Comparison of ENCODE assay signal across 22 cellular contexts in genomic region chr16:76428858-76429257, GRCh38.
A peak's percentile ranks its signal among the peaks of the same experiment; 100 is the strongest.
DNase-seq lines count a peak whose midpoint lies in the region; ATAC-seq and TF ChIP-seq lines count a peak whose summit lies in the region.
"Had no signal": no experiment of that assay in that cellular context is flagged by ENCODE, and none has a peak within 500 bp of the region (broad histone marks: within the 10 kb centered on the region; RNA-seq: fewer than 3 reads in every experiment).

No MANE protein-coding gene starts in this region.

- H4K20me1 ChIP-seq in PC-3 (ENCODE audit: low read length): no peaks in the 10 kb centered on the region
- H4K20me1 ChIP-seq in hepatocyte (ENCODE audit: insufficient read depth, poor library complexity, severe bottlenecking): no peaks in the 10 kb centered on the region

- WGBS in hepatocyte (ENCODE audit: low lambda C conversion rate, missing lambda C conversion rate): 56% methylated on average over 5 of the region's 5 CpGs

- no peak for TF ChIP-seq POLR2A in Peyer's patch (IDR thresholded peaks at IDR 0.05)

- H3K9me2 ChIP-seq in PC-3 (replicated peaks; ENCODE audit: low read length): no peaks in the 10 kb centered on the region
- H3K9me2 ChIP-seq in hepatocyte (replicated peaks; ENCODE audit: insufficient read depth): no peaks in the 10 kb centered on the region

- H3K36me3 ChIP-seq in PC-3 (ENCODE audit: low read depth, low read length) (no peaks in the 10 kb centered on the region), hepatocyte (replicated peaks; ENCODE audit: insufficient read depth, low read depth) (no peaks in the 10 kb centered on the region), Peyer's patch (no peaks in the 10 kb centered on the region)
- H3K36me3 ChIP-seq: left ventricle myocardium inferior, ovary, tibial nerve had no signal

- no peak overlapping the region for H2AFZ ChIP-seq in PC-3 (ENCODE audit: low read length)
- H2AFZ ChIP-seq in hepatocyte: no peak overlapping the region

- CTCF ChIA-PET in PC-3 (lab: Charles Lee): no interaction called here

- H3F3A ChIP-seq in PC-3 (ENCODE audit: low read length, unreplicated experiment): no peaks in the 10 kb centered on the region

- H3K27me3 ChIP-seq in PC-3 (ENCODE audit: low read length): peaks cover 34% of the 10 kb centered on the region
- no peaks in the 10 kb centered on the region for H3K27me3 ChIP-seq in hepatocyte
- H3K27me3 ChIP-seq in Peyer's patch: no peaks in the 10 kb centered on the region
- H3K27me3 ChIP-seq: dorsolateral prefrontal cortex, ovary, tibial nerve had no signal

- no peak overlapping the region for H3K9ac ChIP-seq in PC-3 (ENCODE audit: low read length)

- peak; percentile 72 for ATAC-seq in PC-3
- no peak for ATAC-seq in Right ventricle myocardium inferior
- ATAC-seq in HG03469 (IDR thresholded peaks at IDR 0.05; ENCODE audit: unreplicated experiment): no peak
- ATAC-seq: CD8-positive, alpha-beta T cell had no signal

- H3K27ac ChIP-seq in PC-3 (ENCODE audit: low read length) (no peak overlapping the region), hepatocyte (peak overlapping the region; percentile 6), Peyer's patch (no peak overlapping the region)
- H3K27ac ChIP-seq: left ventricle myocardium inferior, ovary, skin epidermis, tibial nerve had no signal

- intact Hi-C loops in PC-3 (cut with micrococcal nuclease): no loop called here
- intact Hi-C loops in Right ventricle myocardium inferior (cut with DNase I): no loop called here

- peak; percentile 41 for DNase-seq in SKM-1 treated with dmso at 0.1 percent for 144 hours (lab: John Stamatoyannopoulos, UW; ENCODE audit: unreplicated experiment)
- DNase-seq in SKM-1 (lab: John Stamatoyannopoulos, UW; ENCODE audit: unreplicated experiment): no peak
- DNase-seq in PC-3: peak; percentile 58
- peak; percentile 58 for DNase-seq in hepatocyte (ENCODE audit: low spot score)
- no peak for DNase-seq in Peyer's patch
- DNase-seq in cerebellum (ENCODE audit: low spot score): no peak
- no peak for DNase-seq in Right ventricle myocardium inferior (ENCODE audit: missing footprints)
- DNase-seq: activated CD4-positive, alpha-beta T cell treated with anti-CD3 and anti-CD28 coated beads for 1 hour; activated CD8-positive, alpha-beta memory T cell treated with anti-CD3 and anti-CD28 coated beads, Interleukin-2, amount 50 U/mL, for 4 hours; activated naive CD4-positive, alpha-beta T cell treated with anti-CD3 and anti-CD28 coated beads for 36 hours; CD8-positive, alpha-beta T cell; dorsolateral prefrontal cortex; GF-D8; Kasumi-1; left ventricle myocardium inferior; NCI-H1930; NCI-H526; ovary; T-helper 2 cell had no signal

- H3K4me1 ChIP-seq in PC-3 (ENCODE audit: insufficient read depth, low read length): peaks cover 5% of the 10 kb centered on the region; the same call in 1 of the 2 replicates
- H3K4me1 ChIP-seq in hepatocyte (ENCODE audit: insufficient read depth): peaks cover 6% of the 10 kb centered on the region
- no peaks in the 10 kb centered on the region for H3K4me1 ChIP-seq in Peyer's patch
- H3K4me1 ChIP-seq: left ventricle myocardium inferior, tibial nerve had no signal

- POLR2A ChIA-PET in PC-3 (lab: Charles Lee; ENCODE audit: unreplicated experiment): no interaction called here

- TF ChIP-seq CTCF in PC-3 (conservative IDR thresholded peaks at IDR 0.05; ENCODE audit: low read depth, low read length): no peak
- no peak for TF ChIP-seq CTCF in hepatocyte (IDR thresholded peaks at IDR 0.05; ENCODE audit: poor library complexity)
- TF ChIP-seq CTCF in Peyer's patch (IDR thresholded peaks at IDR 0.05): no peak

- no TSS peak for BruUV-seq in PC-3 (replicated peaks; lab: Mats Ljungman, UMichigan)

- no peak overlapping the region for H3K4me2 ChIP-seq in PC-3 (ENCODE audit: low read length)
- H3K4me2 ChIP-seq in hepatocyte: peak overlapping the region; percentile 34

- H3K9me3 ChIP-seq in PC-3 (ENCODE audit: low read length) (no peaks in the 10 kb centered on the region), hepatocyte (ENCODE audit: low read depth) (no peaks in the 10 kb centered on the region), Peyer's patch (no peaks in the 10 kb centered on the region)
- H3K9me3 ChIP-seq: left ventricle myocardium inferior, ovary, tibial nerve had no signal

- no peak overlapping the region for H3K4me3 ChIP-seq in PC-3 (ENCODE audit: low read length)
- no peak overlapping the region for H3K4me3 ChIP-seq in hepatocyte
- no peak overlapping the region for H3K4me3 ChIP-seq in Peyer's patch
- H3K4me3 ChIP-seq: dorsolateral prefrontal cortex, left ventricle myocardium inferior, ovary, skin epidermis, tibial nerve had no signal

- H3K79me2 ChIP-seq in PC-3 (ENCODE audit: low read length) (no peaks in the 10 kb centered on the region), hepatocyte (no peaks in the 10 kb centered on the region)

Comparison
In these comparisons a context has a peak if more than half of its experiments do, and no peak if none do; other contexts are left out.
1. DNase-seq: peak in SKM-1 treated with dmso at 0.1 percent for 144 hours (single experiment), PC-3 (single experiment) and hepatocyte (single experiment); none in SKM-1 (single experiment), Peyer's patch (0 of 3), cerebellum (single experiment) and Right ventricle myocardium inferior (single experiment).